In the genomic region with DNA sequence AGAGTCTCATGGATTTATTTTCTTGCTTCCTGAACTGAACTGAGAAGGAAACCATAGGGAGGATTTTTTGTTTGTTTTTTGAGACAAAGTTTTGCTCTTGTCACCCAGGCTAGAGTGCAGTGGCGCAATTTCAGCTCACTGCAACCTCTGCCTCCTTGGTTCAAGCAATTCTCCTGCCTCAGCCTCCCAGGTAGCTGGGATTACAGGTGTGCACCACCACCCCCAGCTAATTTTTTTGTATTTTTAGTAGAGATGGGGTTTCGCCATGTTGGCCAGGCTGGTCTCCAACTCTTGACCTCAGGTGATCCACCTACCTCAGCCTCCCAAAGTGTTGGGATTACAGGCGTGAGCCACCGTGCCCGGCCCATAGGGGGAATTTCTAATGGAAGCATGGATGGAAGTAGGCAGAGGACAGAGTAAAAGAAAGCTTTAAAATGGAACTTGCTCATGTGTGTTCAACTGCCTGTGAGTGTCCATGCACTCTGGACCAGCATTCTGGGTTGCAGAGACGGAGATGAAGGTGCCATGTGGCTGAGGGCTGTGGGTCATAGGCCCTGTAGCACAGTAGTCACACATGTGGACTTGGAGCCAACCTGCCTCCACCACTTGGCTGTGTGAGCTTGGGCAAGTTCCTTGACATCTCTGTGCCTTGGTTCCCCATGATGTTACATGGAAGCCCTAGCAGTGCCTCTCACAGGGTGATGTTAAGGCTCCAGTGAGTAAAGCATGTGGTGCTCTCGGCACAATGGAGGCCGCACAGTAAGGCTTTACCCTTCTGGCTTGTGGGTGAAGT, we compare ENCODE assay signal across 1 cellular context.
A peak's percentile ranks its signal among the peaks of the same experiment; 100 is the strongest.
TF ChIP-seq lines count a peak whose summit lies in the region.

No MANE protein-coding gene starts in this region.

TF ChIP-seq in HepG2, 621 proteins besides CTCF, POLR2A, EP300 and RAD21 (continued from another document):
- TF ChIP-seq, protein P1, sequence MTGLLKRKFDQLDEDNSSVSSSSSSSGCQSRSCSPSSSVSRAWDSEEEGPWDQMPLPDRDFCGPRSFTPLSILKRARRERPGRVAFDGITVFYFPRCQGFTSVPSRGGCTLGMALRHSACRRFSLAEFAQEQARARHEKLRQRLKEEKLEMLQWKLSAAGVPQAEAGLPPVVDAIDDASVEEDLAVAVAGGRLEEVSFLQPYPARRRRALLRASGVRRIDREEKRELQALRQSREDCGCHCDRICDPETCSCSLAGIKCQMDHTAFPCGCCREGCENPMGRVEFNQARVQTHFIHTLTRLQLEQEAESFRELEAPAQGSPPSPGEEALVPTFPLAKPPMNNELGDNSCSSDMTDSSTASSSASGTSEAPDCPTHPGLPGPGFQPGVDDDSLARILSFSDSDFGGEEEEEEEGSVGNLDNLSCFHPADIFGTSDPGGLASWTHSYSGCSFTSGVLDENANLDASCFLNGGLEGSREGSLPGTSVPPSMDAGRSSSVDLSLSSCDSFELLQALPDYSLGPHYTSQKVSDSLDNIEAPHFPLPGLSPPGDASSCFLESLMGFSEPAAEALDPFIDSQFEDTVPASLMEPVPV (CRISPR knock-in tag; IDR thresholded peaks at IDR 0.05): 0 out of 2 replicates have a peak, but pooled peaks have one; percentile 17
- TF ChIP-seq, protein P2, sequence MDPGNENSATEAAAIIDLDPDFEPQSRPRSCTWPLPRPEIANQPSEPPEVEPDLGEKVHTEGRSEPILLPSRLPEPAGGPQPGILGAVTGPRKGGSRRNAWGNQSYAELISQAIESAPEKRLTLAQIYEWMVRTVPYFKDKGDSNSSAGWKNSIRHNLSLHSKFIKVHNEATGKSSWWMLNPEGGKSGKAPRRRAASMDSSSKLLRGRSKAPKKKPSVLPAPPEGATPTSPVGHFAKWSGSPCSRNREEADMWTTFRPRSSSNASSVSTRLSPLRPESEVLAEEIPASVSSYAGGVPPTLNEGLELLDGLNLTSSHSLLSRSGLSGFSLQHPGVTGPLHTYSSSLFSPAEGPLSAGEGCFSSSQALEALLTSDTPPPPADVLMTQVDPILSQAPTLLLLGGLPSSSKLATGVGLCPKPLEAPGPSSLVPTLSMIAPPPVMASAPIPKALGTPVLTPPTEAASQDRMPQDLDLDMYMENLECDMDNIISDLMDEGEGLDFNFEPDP (CRISPR knock-in tag; conservative IDR thresholded peaks at IDR 0.05): 0 out of 2 replicates have a peak, but pooled peaks have one; percentile 17
- TF ChIP-seq ZNF501 (CRISPR knock-in tag; IDR thresholded peaks at IDR 0.05) (peak; percentile 69; the same call in 1 of the 2 replicates), ZMYM3 (CRISPR knock-in tag; IDR thresholded peaks at IDR 0.05) (peak; percentile 88)
